In genomic region chr20:48827880-48828733, GRCh38 we compare ENCODE assay signal across 1 cellular context.
TF ChIP-seq lines count a peak whose summit lies in the region.

A gene with protein sequence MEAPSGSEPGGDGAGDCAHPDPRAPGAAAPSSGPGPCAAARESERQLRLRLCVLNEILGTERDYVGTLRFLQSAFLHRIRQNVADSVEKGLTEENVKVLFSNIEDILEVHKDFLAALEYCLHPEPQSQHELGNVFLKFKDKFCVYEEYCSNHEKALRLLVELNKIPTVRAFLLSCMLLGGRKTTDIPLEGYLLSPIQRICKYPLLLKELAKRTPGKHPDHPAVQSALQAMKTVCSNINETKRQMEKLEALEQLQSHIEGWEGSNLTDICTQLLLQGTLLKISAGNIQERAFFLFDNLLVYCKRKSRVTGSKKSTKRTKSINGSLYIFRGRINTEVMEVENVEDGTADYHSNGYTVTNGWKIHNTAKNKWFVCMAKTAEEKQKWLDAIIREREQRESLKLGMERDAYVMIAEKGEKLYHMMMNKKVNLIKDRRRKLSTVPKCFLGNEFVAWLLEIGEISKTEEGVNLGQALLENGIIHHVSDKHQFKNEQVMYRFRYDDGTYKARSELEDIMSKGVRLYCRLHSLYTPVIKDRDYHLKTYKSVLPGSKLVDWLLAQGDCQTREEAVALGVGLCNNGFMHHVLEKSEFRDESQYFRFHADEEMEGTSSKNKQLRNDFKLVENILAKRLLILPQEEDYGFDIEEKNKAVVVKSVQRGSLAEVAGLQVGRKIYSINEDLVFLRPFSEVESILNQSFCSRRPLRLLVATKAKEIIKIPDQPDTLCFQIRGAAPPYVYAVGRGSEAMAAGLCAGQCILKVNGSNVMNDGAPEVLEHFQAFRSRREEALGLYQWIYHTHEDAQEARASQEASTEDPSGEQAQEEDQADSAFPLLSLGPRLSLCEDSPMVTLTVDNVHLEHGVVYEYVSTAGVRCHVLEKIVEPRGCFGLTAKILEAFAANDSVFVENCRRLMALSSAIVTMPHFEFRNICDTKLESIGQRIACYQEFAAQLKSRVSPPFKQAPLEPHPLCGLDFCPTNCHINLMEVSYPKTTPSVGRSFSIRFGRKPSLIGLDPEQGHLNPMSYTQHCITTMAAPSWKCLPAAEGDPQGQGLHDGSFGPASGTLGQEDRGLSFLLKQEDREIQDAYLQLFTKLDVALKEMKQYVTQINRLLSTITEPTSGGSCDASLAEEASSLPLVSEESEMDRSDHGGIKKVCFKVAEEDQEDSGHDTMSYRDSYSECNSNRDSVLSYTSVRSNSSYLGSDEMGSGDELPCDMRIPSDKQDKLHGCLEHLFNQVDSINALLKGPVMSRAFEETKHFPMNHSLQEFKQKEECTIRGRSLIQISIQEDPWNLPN (N-terminal part only) (minus strand): TSS chr20:48827999. CDS start chr20:48827860, 139 bp downstream.

TF ChIP-seq in neural cell, 6 proteins besides CTCF, POLR2A, EP300 and RAD21:
- TF ChIP-seq REST (IDR thresholded peaks at IDR 0.05; ENCODE audit: borderline replicate concordance) (no peak), MXI1 (conservative IDR thresholded peaks at IDR 0.05; ENCODE audit: poor library complexity, severe bottlenecking) (peak; percentile 72)
